14 cellular contexts compared by ENCODE assay signal in genomic region chr10:116796469-116796868, GRCh38. TPM values are rescaled to one million over a fixed set of nuclear protein-coding genes. Genes with fewer than 3 reads are reported as not detected.
"Had no signal": no experiment of that assay in that cellular context is flagged by ENCODE, and none has a peak within 500 bp of the region (broad histone marks: within the 10 kb centered on the region; RNA-seq: fewer than 3 reads in every experiment).

No MANE protein-coding gene starts in this region.

- H3K4me1 ChIP-seq: esophagus muscularis mucosa, left ventricle myocardium inferior, prostate gland had no signal

- H3K27ac Mint-ChIP-seq: activated CD4-positive, alpha-beta T cell treated with anti-CD3 and anti-CD28 coated beads, Interleukin-2, amount 10 ng/mL, durations not matched to agents 7 days and 5 days; activated naive CD4-positive, alpha-beta T cell treated with anti-CD3 and anti-CD28 coated beads, Interleukin-2, amount 50 U/mL, for 72 hours; immature natural killer cell; neural progenitor cell; T-cell had no signal

- H3K9me3 ChIP-seq: esophagus muscularis mucosa, left ventricle myocardium inferior, prostate gland, thoracic aorta had no signal

- DNase-seq: activated gamma-delta T cell had no signal

- H3K27ac ChIP-seq: cardiac muscle cell, esophagus muscularis mucosa, left ventricle myocardium inferior, neural progenitor cell, prostate gland, skin epidermis, thoracic aorta had no signal

- H3K4me1 Mint-ChIP-seq: activated CD4-positive, alpha-beta T cell treated with anti-CD3 and anti-CD28 coated beads, Interleukin-2, amount 10 ng/mL, durations not matched to agents 7 days and 5 days; immature natural killer cell; neural progenitor cell; T-cell had no signal

- H3K9ac ChIP-seq: neural progenitor cell had no signal

- H3K4me3 Mint-ChIP-seq: activated CD4-positive, alpha-beta T cell treated with anti-CD3 and anti-CD28 coated beads, Interleukin-2, amount 10 ng/mL, durations not matched to agents 7 days and 5 days; immature natural killer cell; neural progenitor cell; T-cell had no signal

- H3K36me3 ChIP-seq: cardiac muscle cell, esophagus muscularis mucosa, left ventricle myocardium inferior, neural progenitor cell, prostate gland, thoracic aorta had no signal

- H3K4me3 ChIP-seq: cardiac muscle cell, esophagus muscularis mucosa, left ventricle myocardium inferior, neural progenitor cell, prostate gland, skin epidermis, thoracic aorta had no signal

- H3K36me3 Mint-ChIP-seq: activated naive CD4-positive, alpha-beta T cell treated with anti-CD3 and anti-CD28 coated beads, Interleukin-2, amount 50 U/mL, for 72 hours; immature natural killer cell; neural progenitor cell; T-cell had no signal

- H2AFZ ChIP-seq: neural progenitor cell had no signal

- H3K9me3 Mint-ChIP-seq: activated CD4-positive, alpha-beta T cell treated with anti-CD3 and anti-CD28 coated beads, Interleukin-2, amount 10 ng/mL, durations not matched to agents 7 days and 5 days; immature natural killer cell; T-cell had no signal

- H3K4me2 ChIP-seq: neural progenitor cell had no signal

RNA-seq across cellular contexts. Expression of gene ENO4, which starts 52.8 kb away (rescaled TPM):
- total RNA-seq: activated CD4-positive, alpha-beta T cell treated with anti-CD3 and anti-CD28 coated beads, Interleukin-2, amount 10 ng/mL, durations not matched to agents 7 days and 5 days; activated naive CD4-positive, alpha-beta T cell treated with anti-CD3 and anti-CD28 coated beads, Interleukin-2, amount 50 U/mL, for 72 hours; dermis blood vessel endothelial cell; endothelial cell of umbilical vein; left ventricle myocardium inferior; T-cell had no signal
- polyA plus RNA-seq: immature natural killer cell had no signal
